ENCODE assay signal across 16 cellular contexts in genomic region chr3:115385935-115386334, GRCh38.
A peak's percentile ranks its signal among the peaks of the same experiment; 100 is the strongest.
DNase-seq lines count a peak whose midpoint lies in the region; ATAC-seq and TF ChIP-seq lines count a peak whose summit lies in the region.
"Had no signal": no experiment of that assay in that cellular context is flagged by ENCODE, and none has a peak within 500 bp of the region (broad histone marks: within the 10 kb centered on the region; RNA-seq: fewer than 3 reads in every experiment).

No MANE protein-coding gene starts in this region.

- H3K79me2 ChIP-seq in mesendoderm (ENCODE audit: control insufficient read depth, insufficient read depth, low read length) (no peaks in the 10 kb centered on the region), smooth muscle cell (ENCODE audit: low read depth) (no peaks in the 10 kb centered on the region)

- WGBS in mesendoderm (ENCODE audit: extremely low coverage, insufficient coverage, low lambda C conversion rate) = no CpG with 5 or more reads among the region's 3 CpGs
- WGBS in smooth muscle cell (ENCODE audit: low lambda C conversion rate) = 93% methylated on average over 3 of the region's 3 CpGs

- H3F3A ChIP-seq in smooth muscle cell (ENCODE audit: low read depth) = no peaks in the 10 kb centered on the region

- H3K4me3 ChIP-seq in mesendoderm (ENCODE audit: low read length) (no peak overlapping the region), smooth muscle cell (no peak overlapping the region)
- H3K4me3 ChIP-seq: A549, GM23338 had no signal

- ATAC-seq in GM18511 (IDR thresholded peaks at IDR 0.05; ENCODE audit: unreplicated experiment) = no peak
- ATAC-seq: A549, GM23338 had no signal

- H4K8ac ChIP-seq in mesendoderm (ENCODE audit: low read depth, low read length) = no peak overlapping the region

- H3K27me3 Mint-ChIP-seq in brain (no peaks in the 10 kb centered on the region), immature natural killer cell (ENCODE audit: low read depth in 3 of 3) (peaks cover 0 to 2% (median 2%) of the 10 kb centered on the region in 3 donors), CD14-positive monocyte (ENCODE audit: low read depth in 3 of 3) (no peaks in the 10 kb centered on the region)

- no peaks in the 10 kb centered on the region for H3K9me3 ChIP-seq in smooth muscle cell (replicated peaks; ENCODE audit: low read depth)
- H3K9me3 ChIP-seq: A549, Caco-2 had no signal

- H3K36me3 Mint-ChIP-seq in brain = no peaks in the 10 kb centered on the region
- no peaks in the 10 kb centered on the region for H3K36me3 Mint-ChIP-seq in immature natural killer cell
- no peaks in the 10 kb centered on the region for H3K36me3 Mint-ChIP-seq in CD14-positive monocyte
- H3K36me3 Mint-ChIP-seq: IgD-negative memory B cell had no signal

- H3K4me2 ChIP-seq in mesendoderm (ENCODE audit: low read length) (no peak overlapping the region), smooth muscle cell (no peak overlapping the region)
- H3K4me2 ChIP-seq: A549, GM23338 had no signal

- no peak overlapping the region for H2BK5ac ChIP-seq in mesendoderm (ENCODE audit: low read length)

- H3K9me3 Mint-ChIP-seq in brain = peaks cover 0 to 5% (median 0%) of the 10 kb centered on the region in 5 experiments
- peaks cover 0 to 4% (median 0%) of the 10 kb centered on the region in 6 donors for H3K9me3 Mint-ChIP-seq in immature natural killer cell
- peaks cover 0 to 5% (median 0%) of the 10 kb centered on the region in 7 donors for H3K9me3 Mint-ChIP-seq in CD14-positive monocyte
- H3K9me3 Mint-ChIP-seq: CD8-positive, alpha-beta memory T cell; GM23338; IgD-negative memory B cell had no signal

- H4K20me1 ChIP-seq in smooth muscle cell (ENCODE audit: low read depth) = no peaks in the 10 kb centered on the region

- H3K27ac ChIP-seq in mesendoderm (ENCODE audit: low read depth, low read length) (no peak overlapping the region), smooth muscle cell (ENCODE audit: low read depth) (no peak overlapping the region)
- H3K27ac ChIP-seq: A549 had no signal

- H2BK120ac ChIP-seq in mesendoderm (ENCODE audit: low read depth, low read length) = no peak overlapping the region

- DNase-seq in NCI-H524 (lab: John Stamatoyannopoulos, UW) = peak; percentile 98 to 99
- DNase-seq in NCI-H82 (lab: John Stamatoyannopoulos, UW) = peak; percentile 100
- peak; percentile 27 for DNase-seq in mesendoderm
- DNase-seq in immature natural killer cell = no peak
- DNase-seq in smooth muscle cell (lab: John Stamatoyannopoulos, UW; ENCODE audit: unreplicated experiment) = no peak
- DNase-seq in CD14-positive monocyte (ENCODE audit: low spot score) = no peak
- DNase-seq: Caco-2; CD8-positive, alpha-beta memory T cell; DMS53; GF-D8; H7 had no signal

- peak overlapping the region in 3 of 5 experiments; percentile 24 to 69 (median 64) for H3K27ac Mint-ChIP-seq in brain
- H3K27ac Mint-ChIP-seq in immature natural killer cell = no peak overlapping the region
- H3K27ac Mint-ChIP-seq in CD14-positive monocyte = no peak overlapping the region
- H3K27ac Mint-ChIP-seq: CD8-positive, alpha-beta memory T cell; GM23338; IgD-negative memory B cell had no signal

- no peaks in the 10 kb centered on the region for H3K27me3 ChIP-seq in mesendoderm (ENCODE audit: insufficient read depth, low read length, poor library complexity)
- no peaks in the 10 kb centered on the region for H3K27me3 ChIP-seq in smooth muscle cell (ENCODE audit: low read depth)

- H3K4me1 Mint-ChIP-seq in brain (peaks cover 22% of the 10 kb centered on the region), immature natural killer cell (no peaks in the 10 kb centered on the region), CD14-positive monocyte (no peaks in the 10 kb centered on the region)
- H3K4me1 Mint-ChIP-seq: CD8-positive, alpha-beta memory T cell; IgD-negative memory B cell had no signal

- intact Hi-C loops in CD14-positive monocyte (cut with micrococcal nuclease) = no loop called here

- TF ChIP-seq CTCF in brain (conservative IDR thresholded peaks at IDR 0.05) = no peak
- TF ChIP-seq CTCF in smooth muscle cell (IDR thresholded peaks at IDR 0.05; ENCODE audit: borderline replicate concordance, insufficient read depth, poor library complexity, severe bottlenecking) = no peak
- no peak for TF ChIP-seq CTCF in CD14-positive monocyte (IDR thresholded peaks at IDR 0.05)

- H3K4me1 ChIP-seq in mesendoderm (ENCODE audit: control insufficient read depth, low read depth, low read length) (no peaks in the 10 kb centered on the region), smooth muscle cell (ENCODE audit: low read depth) (peaks cover 7% of the 10 kb centered on the region)
- H3K4me1 ChIP-seq: A549, Caco-2 had no signal

- H3K23ac ChIP-seq in mesendoderm (ENCODE audit: low read length) = no peak overlapping the region

- H4K5ac ChIP-seq in mesendoderm (ENCODE audit: low read length) = no peak overlapping the region

- no peak overlapping the region for H2AK5ac ChIP-seq in mesendoderm (ENCODE audit: low read length)

- H2AFZ ChIP-seq in smooth muscle cell (ENCODE audit: low read depth) = no peak overlapping the region
- H2AFZ ChIP-seq: GM23338 had no signal

- no peak overlapping the region for H3K18ac ChIP-seq in mesendoderm (ENCODE audit: low read length)

- H3K9ac ChIP-seq in mesendoderm (ENCODE audit: low read length) = no peak overlapping the region
- no peak overlapping the region for H3K9ac ChIP-seq in smooth muscle cell (ENCODE audit: low read depth)

- no peaks in the 10 kb centered on the region for H3K79me1 ChIP-seq in mesendoderm (ENCODE audit: low read length)

- no peak overlapping the region for H3K56ac ChIP-seq in mesendoderm (ENCODE audit: low read length)

- H2BK15ac ChIP-seq in mesendoderm (replicated peaks; ENCODE audit: low read depth) = no peak overlapping the region

- H3K36me3 ChIP-seq in mesendoderm (ENCODE audit: control insufficient read depth, insufficient read depth, low read length) = no peaks in the 10 kb centered on the region
- no peaks in the 10 kb centered on the region for H3K36me3 ChIP-seq in smooth muscle cell (ENCODE audit: low read depth)

- H3K4me3 Mint-ChIP-seq in brain (no peak overlapping the region), immature natural killer cell (no peak overlapping the region), CD14-positive monocyte (no peak overlapping the region)
- H3K4me3 Mint-ChIP-seq: CD8-positive, alpha-beta memory T cell; GM23338; IgD-negative memory B cell had no signal

- no peak overlapping the region for H3K4ac ChIP-seq in mesendoderm (ENCODE audit: low read depth, low read length)

Comparison
In these comparisons a context has a peak if more than half of its experiments do, and no peak if none do; other contexts are left out.
1. DNase-seq: peak in NCI-H524 (2 of 2), NCI-H82 (single experiment) and mesendoderm (single experiment); none in immature natural killer cell (0 of 3), smooth muscle cell (single experiment) and CD14-positive monocyte (single experiment).
2. H3K27ac Mint-ChIP-seq: peak in brain (3 of 5); none in immature natural killer cell (0 of 6) and CD14-positive monocyte (0 of 7).